Comparison of ENCODE assay signal across 2 cellular contexts in genomic region chr22:36288571-36289405, GRCh38.
A peak's percentile ranks its signal among the peaks of the same experiment; 100 is the strongest.
TF ChIP-seq lines count a peak whose summit lies in the region.

No MANE protein-coding gene starts in this region.

TF ChIP-seq in K562, 482 proteins besides CTCF, POLR2A, EP300 and RAD21:
- no peak for TF ChIP-seq TBP (optimal IDR thresholded peaks at IDR 0.05; ENCODE audit: low read depth, low read length)
- TF ChIP-seq POLR2G (IDR thresholded peaks at IDR 0.05; ENCODE audit: low read depth, low read length), result peak; percentile 61

TF ChIP-seq in GM23338, 12 proteins besides CTCF, POLR2A, EP300 and RAD21:
- TF ChIP-seq ZNF462 (CRISPR knock-in tag; IDR thresholded peaks at IDR 0.05) (no peak), EZH2phosphoT487 (IDR thresholded peaks at IDR 0.05; ENCODE audit: unreplicated experiment) (no peak), EZH2 (IDR thresholded peaks at IDR 0.05; ENCODE audit: low read depth, unreplicated experiment) (no peak), NANOG (IDR thresholded peaks at IDR 0.05; ENCODE audit: borderline replicate concordance) (no peak), STAT1 (IDR thresholded peaks at IDR 0.05; ENCODE audit: unreplicated experiment) (no peak)
TF ChIP-seq in GM23338: peak in this region for 0.
